8 cellular contexts compared by ENCODE assay signal in genomic region chr20:36919715-36920333, GRCh38. TPM values are rescaled to one million over a fixed set of nuclear protein-coding genes. Genes with fewer than 3 reads are reported as not detected.
DNase-seq lines count a peak whose midpoint lies in the region; ATAC-seq and TF ChIP-seq lines count a peak whose summit lies in the region.

No MANE protein-coding gene starts in this region.

- in situ Hi-C loops in brain microvascular endothelial cell (cut with HindIII; ENCODE audit: low pct_ligation_motif_present, low sequenced_read_pairs): no loop called here

- TF ChIP-seq CTCF in brain microvascular endothelial cell (IDR thresholded peaks at IDR 0.05; ENCODE audit: low read depth, low read length, missing control alignments) (peak; percentile 80), suprapubic skin (IDR thresholded peaks at IDR 0.05) (peak; percentile 84 to 85)

- H3K27me3 ChIP-seq in brain microvascular endothelial cell (replicated peaks) (no peaks in the 10 kb centered on the region), suprapubic skin (no peaks in the 10 kb centered on the region)

- H3K4me1 ChIP-seq in suprapubic skin: peaks cover 5% of the 10 kb centered on the region

- no peak overlapping the region for H3K4me3 ChIP-seq in brain microvascular endothelial cell (ENCODE audit: low read depth, low read length)
- no peak overlapping the region for H3K4me3 ChIP-seq in suprapubic skin

- no peak for TF ChIP-seq EP300 in suprapubic skin (IDR thresholded peaks at IDR 0.05)

- H3K9me3 ChIP-seq in suprapubic skin: no peaks in the 10 kb centered on the region

- H3K36me3 ChIP-seq in brain microvascular endothelial cell (replicated peaks): no peaks in the 10 kb centered on the region
- H3K36me3 ChIP-seq in suprapubic skin: peaks cover 65% of the 10 kb centered on the region

- no peak for TF ChIP-seq POLR2A in suprapubic skin (IDR thresholded peaks at IDR 0.05)

- no peak overlapping the region for H3K27ac ChIP-seq in brain microvascular endothelial cell
- H3K27ac ChIP-seq in suprapubic skin: no peak overlapping the region

- peak; percentile 10 for DNase-seq in activated CD4-positive, CD25-positive, alpha-beta regulatory T cell treated with anti-CD3 and anti-CD28 coated beads, Interleukin-2, amount 50 U/mL, for 16 hours (ENCODE audit: low read depth, low spot score)
- no peak for DNase-seq in activated CD4-positive, CD25-positive, alpha-beta regulatory T cell treated with anti-CD3 and anti-CD28 coated beads, Interleukin-2, amount 50 U/mL, for 72 hours
- DNase-seq in HuH-7 (ENCODE audit: low spot score): peak; percentile 26
- peak; percentile 77 for DNase-seq in OCI-M1 (lab: John Stamatoyannopoulos, UW)
- DNase-seq in brain microvascular endothelial cell: peak; percentile 64
- peak; percentile 81 for DNase-seq in inferior parietal cortex (ENCODE audit: extremely low spot score)
- DNase-seq in suprapubic skin (ENCODE audit: low spot score in 2 of 2): no peak

- WGBS in suprapubic skin: 11% methylated on average over 2 of the region's 2 CpGs

- no peak for ATAC-seq in GM18498 (IDR thresholded peaks at IDR 0.05; ENCODE audit: unreplicated experiment)

RNA-seq across cellular contexts. Expression of gene SAMHD1, which starts 31.7 kb away (rescaled TPM):
- 10 to 100 TPM; 32.9 to 77.4 (median 44.2) TPM for total RNA-seq in suprapubic skin

RNA-seq across cellular contexts. Expression of gene TLDC2, which starts 43.9 kb away (rescaled TPM):
- not detected for total RNA-seq in suprapubic skin

Comparison
In these comparisons a context has a peak if more than half of its experiments do, and no peak if none do; other contexts are left out.
1. DNase-seq: peak in activated CD4-positive, CD25-positive, alpha-beta regulatory T cell treated with anti-CD3 and anti-CD28 coated beads, Interleukin-2, amount 50 U/mL, for 16 hours (single experiment), HuH-7 (single experiment), OCI-M1 (single experiment), brain microvascular endothelial cell (single experiment) and inferior parietal cortex (single experiment); none in activated CD4-positive, CD25-positive, alpha-beta regulatory T cell treated with anti-CD3 and anti-CD28 coated beads, Interleukin-2, amount 50 U/mL, for 72 hours (single experiment) and suprapubic skin (0 of 2).